ENCODE assay signal across 2 cellular contexts in genomic region chr1:61746768-61747167, GRCh38.
TF ChIP-seq lines count a peak whose summit lies in the region.

No MANE protein-coding gene starts in this region.

TF ChIP-seq in A549, 52 proteins besides CTCF, POLR2A, EP300 and RAD21:
- no peak for TF ChIP-seq ZFP36 (IDR thresholded peaks at IDR 0.05; ENCODE audit: borderline replicate concordance, partially characterized antibody)
- no peak for TF ChIP-seq CHD2 (IDR thresholded peaks at IDR 0.05; ENCODE audit: low read length, partially characterized antibody)
- no peak for TF ChIP-seq SMC3 (IDR thresholded peaks at IDR 0.05)
- TF ChIP-seq NR3C1 (IDR thresholded peaks at IDR 0.05) = no peak
- TF ChIP-seq NFE2L2 (conservative IDR thresholded peaks at IDR 0.05; ENCODE audit: low read length) = peak; percentile 99
- no peak for TF ChIP-seq EHMT2 (IDR thresholded peaks at IDR 0.05; ENCODE audit: low read depth)
- TF ChIP-seq KDM5A (IDR thresholded peaks at IDR 0.05) = no peak
- TF ChIP-seq MAFK (IDR thresholded peaks at IDR 0.05; ENCODE audit: partially characterized antibody) = peak; percentile 99
- TF ChIP-seq JUN (IDR thresholded peaks at IDR 0.05) = no peak
- no peak for TF ChIP-seq RNF2 (IDR thresholded peaks at IDR 0.05; ENCODE audit: borderline replicate concordance, low read depth)
- TF ChIP-seq ATOH8 (CRISPR knock-in tag; IDR thresholded peaks at IDR 0.05; ENCODE audit: low read depth) = no peak
- TF ChIP-seq CEBPB (IDR thresholded peaks at IDR 0.05) = no peak
- no peak for TF ChIP-seq JUNB (IDR thresholded peaks at IDR 0.05)
- peak; percentile 57; the same call in 1 of the 2 replicates for TF ChIP-seq EHF (CRISPR knock-in tag; IDR thresholded peaks at IDR 0.05)
- no peak for TF ChIP-seq CBX8 (IDR thresholded peaks at IDR 0.05)
- no peak for TF ChIP-seq HOXA7 (CRISPR knock-in tag; IDR thresholded peaks at IDR 0.05)
- TF ChIP-seq ESRRA (IDR thresholded peaks at IDR 0.05; ENCODE audit: borderline replicate concordance, low read length) = no peak
- no peak for TF ChIP-seq RARB (CRISPR knock-in tag; IDR thresholded peaks at IDR 0.05)
- no peak for TF ChIP-seq ZSCAN20 (CRISPR knock-in tag; IDR thresholded peaks at IDR 0.05)
- TF ChIP-seq CBX2 (IDR thresholded peaks at IDR 0.05; ENCODE audit: borderline replicate concordance, low read depth) = no peak
- TF ChIP-seq PHF8 (IDR thresholded peaks at IDR 0.05; ENCODE audit: borderline replicate concordance, low read depth) = no peak
- no peak for TF ChIP-seq ELK1 (IDR thresholded peaks at IDR 0.05; ENCODE audit: low read depth, low read length)
- no peak for TF ChIP-seq SREBF2 (IDR thresholded peaks at IDR 0.05)
- TF ChIP-seq HEYL (CRISPR knock-in tag; IDR thresholded peaks at IDR 0.05) = no peak
- 0 out of 2 replicates have a peak, but pooled peaks have one; percentile 49 for TF ChIP-seq HOXB5 (CRISPR knock-in tag; IDR thresholded peaks at IDR 0.05)
- no peak for TF ChIP-seq FOSL2 (IDR thresholded peaks at IDR 0.05)
- peak; percentile 17; the same call in 1 of the 2 replicates for TF ChIP-seq FOSL2 (CRISPR knock-in tag; IDR thresholded peaks at IDR 0.05)

TF ChIP-seq in HepG2, 621 proteins besides CTCF, POLR2A, EP300 and RAD21:
- TF ChIP-seq MAFF (IDR thresholded peaks at IDR 0.05; ENCODE audit: low read depth, low read length) = peak; percentile 89
- TF ChIP-seq ZFP90 (CRISPR knock-in tag; IDR thresholded peaks at IDR 0.05; ENCODE audit: borderline replicate concordance) = no peak
- peak; percentile 29; the same call in 1 of the 2 replicates for TF ChIP-seq MAFG (CRISPR knock-in tag; IDR thresholded peaks at IDR 0.05)
- no peak for TF ChIP-seq CSRNP1 (CRISPR knock-in tag; IDR thresholded peaks at IDR 0.05)
- TF ChIP-seq REPIN1 (CRISPR knock-in tag; IDR thresholded peaks at IDR 0.05; ENCODE audit: borderline replicate concordance, low read depth) = no peak
- peak; percentile 99 for TF ChIP-seq NFE2L2 (IDR thresholded peaks at IDR 0.05; ENCODE audit: low read length)
- no peak for TF ChIP-seq ZNF282 (IDR thresholded peaks at IDR 0.05; ENCODE audit: partially characterized antibody)
- TF ChIP-seq MAFK (conservative IDR thresholded peaks at IDR 0.05 in 1 of 2, IDR thresholded peaks at IDR 0.05 in 1 of 2; ENCODE audit: low read length in 2 of 2) = peak; percentile 93 to 94
